ENCODE assay signal across 1 cellular context in genomic region chr9:136899196-136899595, GRCh38.
TF ChIP-seq lines count a peak whose summit lies in the region.

No MANE protein-coding gene starts in this region.

TF ChIP-seq in WTC11, 78 proteins besides CTCF, POLR2A, EP300 and RAD21 (continued from another document):
- no peak for TF ChIP-seq ARID4B (CRISPR knock-in tag; IDR thresholded peaks at IDR 0.05; ENCODE audit: borderline replicate concordance)
- TF ChIP-seq PRRX2 (CRISPR knock-in tag; IDR thresholded peaks at IDR 0.05) = no peak
- TF ChIP-seq ZMAT4 (CRISPR knock-in tag; IDR thresholded peaks at IDR 0.05) = no peak
- no peak for TF ChIP-seq CDX4 (CRISPR knock-in tag; IDR thresholded peaks at IDR 0.05; ENCODE audit: borderline replicate concordance)
